Comparison of ENCODE assay signal across 8 cellular contexts in genomic region chr6:43506667-43507471, GRCh38. TPM values are rescaled to one million over a fixed set of nuclear protein-coding genes. Genes with fewer than 3 reads are reported as not detected.
DNase-seq lines count a peak whose midpoint lies in the region; ATAC-seq, FAIRE-seq and TF ChIP-seq lines count a peak whose summit lies in the region.

No MANE protein-coding gene starts in this region.

- peak overlapping the region; percentile 8 for H3K27ac ChIP-seq in CD4-positive, alpha-beta memory T cell (ENCODE audit: low read depth, low read length)
- no peak overlapping the region for H3K27ac ChIP-seq in SU-DHL-6 (ENCODE audit: low read depth, low read length)

- peak; percentile 99 for TF ChIP-seq CTCF in SU-DHL-6 (IDR thresholded peaks at IDR 0.05; ENCODE audit: insufficient read depth, low read length, poor library complexity, severe bottlenecking)

- intact Hi-C loops in CD4-positive, alpha-beta memory T cell (cut with micrococcal nuclease), result loop anchor here (1.0 to 5.0 kb wide), 7 partner anchors 52 to 336 kb away; partner anchors contain the start of genes ABCC10, CRIP3, DLK2 and SRF
- intact Hi-C loops in Right ventricle myocardium inferior (cut with DNase I), result loop anchor here (1.0 kb wide), 2 partner anchors 53 to 121 kb away; no protein-coding TSS in a partner anchor
- intact Hi-C loops in posterior vena cava (cut with DNase I), result loop anchor here (5.0 to 10.0 kb wide), 4 partner anchors 50 to 245 kb away; partner anchors contain the start of gene DLK2 (in 1 of the 2)

- no peak for FAIRE-seq in urothelium cell line (lab: Jason Lieb, UNC)

- H3K9me3 Mint-ChIP-seq in CD4-positive, alpha-beta memory T cell, result no peaks in the 10 kb centered on the region
- no peaks in the 10 kb centered on the region for H3K9me3 Mint-ChIP-seq in activated naive CD8-positive, alpha-beta T cell treated with anti-CD3 and anti-CD28 coated beads for 36 hours

- H3K27ac Mint-ChIP-seq in CD4-positive, alpha-beta memory T cell, result peak overlapping the region in 6 of 7 donors; percentile 31 to 86 (median 69)
- no peak overlapping the region for H3K27ac Mint-ChIP-seq in activated naive CD8-positive, alpha-beta T cell treated with anti-CD3 and anti-CD28 coated beads for 36 hours

- no peak overlapping the region for H3K4me3 ChIP-seq in CD4-positive, alpha-beta memory T cell (ENCODE audit: low read length in 2 of 2)
- no peak overlapping the region for H3K4me3 ChIP-seq in SU-DHL-6 (ENCODE audit: insufficient read depth, low read length, poor library complexity, severe bottlenecking)

- H2AFZ ChIP-seq in SU-DHL-6 (ENCODE audit: low read depth, low read length, severe bottlenecking), result no peak overlapping the region

- peaks cover 17% of the 10 kb centered on the region for H3K4me1 ChIP-seq in CD4-positive, alpha-beta memory T cell (ENCODE audit: insufficient read depth, low read length)

- H3K79me2 ChIP-seq in SU-DHL-6 (ENCODE audit: insufficient read depth, low read length), result no peaks in the 10 kb centered on the region

- peak; percentile 46 for ATAC-seq in GM21515 (IDR thresholded peaks at IDR 0.05; ENCODE audit: unreplicated experiment)
- ATAC-seq in Right ventricle myocardium inferior, result peak; percentile 48

- no peaks in the 10 kb centered on the region for H3K9me2 ChIP-seq in SU-DHL-6 (replicated peaks; ENCODE audit: insufficient read depth, low read length)

- DNase-seq in CD4-positive, alpha-beta memory T cell, result peak; percentile 73 to 79 (median 77)
- DNase-seq in NCI-H1092 treated with DMSO at 0.1 percent for 48 hours (lab: John Stamatoyannopoulos, UW) (peak; percentile 74), Right ventricle myocardium inferior (ENCODE audit: missing footprints) (no peak), posterior vena cava (ENCODE audit: low spot score) (peak; percentile 91), urothelium cell line (ENCODE audit: low spot score) (peak; percentile 82)
- DNase-seq in activated naive CD8-positive, alpha-beta T cell treated with anti-CD3 and anti-CD28 coated beads for 36 hours, result peak; percentile 76

- H4K20me1 ChIP-seq in SU-DHL-6 (ENCODE audit: low read depth, low read length), result no peaks in the 10 kb centered on the region; the same call in 1 of the 2 replicates

- peaks cover 8 to 37% (median 18%) of the 10 kb centered on the region in 4 donors for H3K4me1 Mint-ChIP-seq in CD4-positive, alpha-beta memory T cell
- H3K4me1 Mint-ChIP-seq in activated naive CD8-positive, alpha-beta T cell treated with anti-CD3 and anti-CD28 coated beads for 36 hours, result peaks cover 3% of the 10 kb centered on the region

- peak overlapping the region in 1 of 8 donors; percentile 70 for H3K4me3 Mint-ChIP-seq in CD4-positive, alpha-beta memory T cell
- H3K4me3 Mint-ChIP-seq in activated naive CD8-positive, alpha-beta T cell treated with anti-CD3 and anti-CD28 coated beads for 36 hours, result no peak overlapping the region

- POLR2A ChIA-PET in CD4-positive, alpha-beta memory T cell (lab: Charles Lee; ENCODE audit: partially characterized antibody), result interaction anchor here (1.0 to 2.9 kb wide), 6 partner anchors 8 to 243 kb away, joined by 4 to 21 read pairs (median 8); partner anchors contain the start of genes DLK2, POLR1C, TJAP1 and YIPF3

- peaks cover 7% of the 10 kb centered on the region for H3F3A ChIP-seq in SU-DHL-6 (ENCODE audit: insufficient read depth)

- no peak overlapping the region for H3K4me2 ChIP-seq in SU-DHL-6 (ENCODE audit: low read depth, low read length, poor library complexity, severe bottlenecking)

- peaks cover 11% of the 10 kb centered on the region for H3K27me3 ChIP-seq in CD4-positive, alpha-beta memory T cell (ENCODE audit: insufficient read depth, low read length)
- no peaks in the 10 kb centered on the region for H3K27me3 ChIP-seq in SU-DHL-6 (ENCODE audit: low read length)

- peaks cover 9 to 13% of the 10 kb centered on the region in 2 donors for H3K27me3 Mint-ChIP-seq in CD4-positive, alpha-beta memory T cell
- peaks cover 21% of the 10 kb centered on the region for H3K27me3 Mint-ChIP-seq in activated naive CD8-positive, alpha-beta T cell treated with anti-CD3 and anti-CD28 coated beads for 36 hours

- peaks cover 31 to 51% of the 10 kb centered on the region in 2 donors for H3K36me3 Mint-ChIP-seq in CD4-positive, alpha-beta memory T cell
- H3K36me3 Mint-ChIP-seq in activated naive CD8-positive, alpha-beta T cell treated with anti-CD3 and anti-CD28 coated beads for 36 hours, result peaks cover 5% of the 10 kb centered on the region

- H3K36me3 ChIP-seq in CD4-positive, alpha-beta memory T cell (ENCODE audit: insufficient read depth, low read length), result peaks cover 22% of the 10 kb centered on the region
- no peaks in the 10 kb centered on the region for H3K36me3 ChIP-seq in SU-DHL-6 (ENCODE audit: low read length)

- CTCF ChIA-PET in CD4-positive, alpha-beta memory T cell (lab: Charles Lee; ENCODE audit: partially characterized antibody), result interaction anchor here (0.6 to 8.5 kb wide), 30 partner anchors 9 to 277 kb away, joined by 3 to 108 read pairs (median 5); partner anchors contain the start of genes DLK2, DNPH1, POLR1C and YIPF3

- no peak overlapping the region for H3K9ac ChIP-seq in SU-DHL-6 (ENCODE audit: low read length)

- H3K9me3 ChIP-seq in CD4-positive, alpha-beta memory T cell (ENCODE audit: control insufficient read depth in 1 of 2, low read length in 2 of 2), result no peaks in the 10 kb centered on the region
- no peaks in the 10 kb centered on the region for H3K9me3 ChIP-seq in SU-DHL-6 (ENCODE audit: insufficient read depth, low read length)

RNA-seq across cellular contexts. Expression of gene LRRC73, which starts 3.3 kb away (rescaled TPM):
- total RNA-seq in CD4-positive, alpha-beta memory T cell, result under 1 TPM; 0.55 to 0.67 TPM
- polyA plus RNA-seq in CD4-positive, alpha-beta memory T cell, result not detected
- under 1 TPM; 0.10 TPM for total RNA-seq in activated naive CD8-positive, alpha-beta T cell treated with anti-CD3 and anti-CD28 coated beads for 36 hours
- total RNA-seq in Right ventricle myocardium inferior (1.6 TPM), posterior vena cava (under 1 TPM; 0.69 to 0.90 TPM)

RNA-seq across cellular contexts. Expression of gene YIPF3, which starts 9.9 kb away (rescaled TPM):
- 10 to 100 TPM; 74.8 to 82.9 TPM for total RNA-seq in CD4-positive, alpha-beta memory T cell
- polyA plus RNA-seq in CD4-positive, alpha-beta memory T cell, result 10 to 100 TPM; 82.2 to 94.7 TPM
- total RNA-seq in activated naive CD8-positive, alpha-beta T cell treated with anti-CD3 and anti-CD28 coated beads for 36 hours, result 10 to 100 TPM; 38.1 to 38.2 TPM
- 72.2 TPM for total RNA-seq in Right ventricle myocardium inferior
- total RNA-seq in posterior vena cava, result 10 to 100 TPM; 54.6 to 61.3 TPM

RNA-seq across cellular contexts. Expression of gene POLR1C, which starts 10.0 kb away (rescaled TPM):
- total RNA-seq in CD4-positive, alpha-beta memory T cell, result 10 to 100 TPM; 42.5 to 47.7 TPM
- 10 to 100 TPM; 14.4 to 21.9 TPM for polyA plus RNA-seq in CD4-positive, alpha-beta memory T cell
- 10 to 100 TPM; 87.6 to 99.1 TPM for total RNA-seq in activated naive CD8-positive, alpha-beta T cell treated with anti-CD3 and anti-CD28 coated beads for 36 hours
- 17.3 TPM for total RNA-seq in Right ventricle myocardium inferior
- total RNA-seq in posterior vena cava, result 10 to 100 TPM; 23.9 to 31.7 TPM

RNA-seq across cellular contexts. Expression of gene TJAP1, which starts 29.5 kb away (rescaled TPM):
- 10 to 100 TPM; 52.0 to 54.4 TPM for total RNA-seq in CD4-positive, alpha-beta memory T cell
- polyA plus RNA-seq in CD4-positive, alpha-beta memory T cell, result 10 to 100 TPM in 1 of 2 donors, 1 to 10 TPM in 1; 7.3 to 12.1 TPM
- total RNA-seq in activated naive CD8-positive, alpha-beta T cell treated with anti-CD3 and anti-CD28 coated beads for 36 hours, result 10 to 100 TPM; 36.5 to 37.2 TPM
- total RNA-seq in Right ventricle myocardium inferior, result 17.4 TPM
- 10 to 100 TPM; 23.4 to 25.4 TPM for total RNA-seq in posterior vena cava

RNA-seq across cellular contexts. Expression of gene DLK2, which starts 51.5 kb away (rescaled TPM):
- under 1 TPM; 0.33 to 0.49 TPM for total RNA-seq in CD4-positive, alpha-beta memory T cell
- polyA plus RNA-seq in CD4-positive, alpha-beta memory T cell, result 1 to 10 TPM; 1.2 to 1.4 TPM
- total RNA-seq in activated naive CD8-positive, alpha-beta T cell treated with anti-CD3 and anti-CD28 coated beads for 36 hours, result under 1 TPM; 0.78 to 0.93 TPM
- total RNA-seq in Right ventricle myocardium inferior, result 1.9 TPM
- under 1 TPM; 0.14 to 0.42 TPM for total RNA-seq in posterior vena cava
